Comparison of ENCODE assay signal across 10 cellular contexts in the genomic region with DNA sequence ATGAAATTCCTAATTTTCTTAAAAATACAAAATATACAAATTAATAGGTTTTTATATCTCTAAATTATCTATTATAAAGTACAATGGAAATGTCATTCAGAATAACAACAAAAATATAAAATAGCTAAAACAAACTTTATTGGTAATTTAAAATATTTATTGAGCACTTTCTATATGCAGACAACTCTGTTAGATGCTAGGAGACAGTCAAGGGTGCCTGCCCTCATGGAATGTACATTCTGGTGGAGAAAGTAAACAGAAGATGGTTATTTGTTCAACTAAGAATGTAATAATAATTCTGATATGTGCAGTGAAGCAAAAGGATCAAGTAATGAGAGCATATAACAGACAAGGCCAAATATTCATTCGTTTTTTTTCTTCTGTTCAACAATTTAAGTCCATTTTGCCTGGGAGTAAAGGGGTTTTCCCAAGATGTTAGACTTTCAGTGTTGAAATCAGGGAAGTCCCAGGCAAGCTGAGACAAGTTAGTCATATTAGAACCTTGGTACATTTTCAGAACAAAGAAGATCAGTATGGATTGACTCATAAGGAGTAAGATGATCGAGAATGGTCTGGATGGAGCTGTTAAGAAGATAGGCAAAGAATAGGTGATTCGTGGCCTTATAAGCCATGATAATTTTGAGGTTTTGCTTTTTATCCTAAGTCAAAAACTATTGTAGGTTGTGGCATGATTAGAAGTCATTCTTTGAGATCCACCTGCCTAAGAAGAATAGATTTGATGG.
DNase-seq lines count a peak whose midpoint lies in the region; ATAC-seq and TF ChIP-seq lines count a peak whose summit lies in the region.
"Had no signal": no experiment of that assay in that cellular context is flagged by ENCODE, and none has a peak within 500 bp of the region (broad histone marks: within the 10 kb centered on the region; RNA-seq: fewer than 3 reads in every experiment).

No MANE protein-coding gene starts in this region.

- DNase-seq in GM03348 (ENCODE audit: low spot score) (peak; percentile 15), choroid plexus epithelial cell (ENCODE audit: low read depth) (peak; percentile 84), NCI-H2171 (lab: John Stamatoyannopoulos, UW) (no peak), SHP77 (lab: John Stamatoyannopoulos, UW) (no peak), head of caudate nucleus (no peak)
- DNase-seq in naive thymus-derived CD4-positive, alpha-beta T cell: no peak

- H3K27me3 Mint-ChIP-seq in naive thymus-derived CD4-positive, alpha-beta T cell: no peaks in the 10 kb centered on the region

- H3K36me3 Mint-ChIP-seq in naive thymus-derived CD4-positive, alpha-beta T cell: peaks cover 0 to 23% (median 20%) of the 10 kb centered on the region in 5 donors

- no peak overlapping the region for H3K4me3 Mint-ChIP-seq in naive thymus-derived CD4-positive, alpha-beta T cell

- H3K36me3 ChIP-seq in naive thymus-derived CD4-positive, alpha-beta T cell (ENCODE audit: control insufficient read depth in 2 of 3, insufficient read depth in 3 of 3, low read length in 3 of 3): no peaks in the 10 kb centered on the region
- H3K36me3 ChIP-seq: neutrophil, thoracic aorta had no signal

- CTCF ChIA-PET in naive thymus-derived CD4-positive, alpha-beta T cell (lab: Charles Lee): no interaction called here

- H3K27ac ChIP-seq in naive thymus-derived CD4-positive, alpha-beta T cell (ENCODE audit: low read depth, low read length): no peak overlapping the region
- H3K27ac ChIP-seq: neutrophil, thoracic aorta had no signal

- H3K4me1 ChIP-seq in naive thymus-derived CD4-positive, alpha-beta T cell (ENCODE audit: control insufficient read depth in 2 of 2, insufficient read depth in 2 of 2, low read length in 2 of 2): no peaks in the 10 kb centered on the region

- H3K27me3 ChIP-seq in naive thymus-derived CD4-positive, alpha-beta T cell (ENCODE audit: control insufficient read depth in 2 of 2, insufficient read depth in 2 of 2, low read length in 2 of 2): no peaks in the 10 kb centered on the region
- H3K27me3 ChIP-seq: neutrophil had no signal

- H3K27ac Mint-ChIP-seq in naive thymus-derived CD4-positive, alpha-beta T cell: no peak overlapping the region

- peaks cover 0 to 11% (median 4%) of the 10 kb centered on the region in 11 donors for H3K9me3 Mint-ChIP-seq in naive thymus-derived CD4-positive, alpha-beta T cell

- H3K4me1 Mint-ChIP-seq in naive thymus-derived CD4-positive, alpha-beta T cell: peaks cover 0 to 5% (median 0%) of the 10 kb centered on the region in 7 donors

- H3K4me3 ChIP-seq in choroid plexus epithelial cell (ENCODE audit: low read depth, low read length): no peak overlapping the region
- no peak overlapping the region for H3K4me3 ChIP-seq in naive thymus-derived CD4-positive, alpha-beta T cell (ENCODE audit: low read length)
- H3K4me3 ChIP-seq: thoracic aorta had no signal

- POLR2A ChIA-PET in naive thymus-derived CD4-positive, alpha-beta T cell (lab: Charles Lee): no interaction called here

- intact Hi-C loops in head of caudate nucleus (cut with DNase I): no loop called here
- intact Hi-C loops in naive thymus-derived CD4-positive, alpha-beta T cell (cut with micrococcal nuclease): no loop called here

- no peak for TF ChIP-seq CTCF in choroid plexus epithelial cell (conservative IDR thresholded peaks at IDR 0.05; ENCODE audit: low read depth, low read length)

- ATAC-seq in GM19397 (IDR thresholded peaks at IDR 0.05; ENCODE audit: unreplicated experiment): peak; percentile 84
- peak; percentile 97 for ATAC-seq in HG03108 (IDR thresholded peaks at IDR 0.05; ENCODE audit: unreplicated experiment)
- no peak for ATAC-seq in naive thymus-derived CD4-positive, alpha-beta T cell

- no peaks in the 10 kb centered on the region for H3K9me3 ChIP-seq in naive thymus-derived CD4-positive, alpha-beta T cell (ENCODE audit: control insufficient read depth in 2 of 3, low read length in 3 of 3)
- H3K9me3 ChIP-seq: neutrophil, thoracic aorta had no signal

Comparison
In these comparisons a context has a peak if more than half of its experiments do, and no peak if none do; other contexts are left out.
1. DNase-seq: peak in GM03348 (single experiment) and choroid plexus epithelial cell (single experiment); none in NCI-H2171 (single experiment), SHP77 (0 of 2), head of caudate nucleus (0 of 42) and naive thymus-derived CD4-positive, alpha-beta T cell (0 of 9).